ENCODE assay signal across 8 cellular contexts in the genomic region with DNA sequence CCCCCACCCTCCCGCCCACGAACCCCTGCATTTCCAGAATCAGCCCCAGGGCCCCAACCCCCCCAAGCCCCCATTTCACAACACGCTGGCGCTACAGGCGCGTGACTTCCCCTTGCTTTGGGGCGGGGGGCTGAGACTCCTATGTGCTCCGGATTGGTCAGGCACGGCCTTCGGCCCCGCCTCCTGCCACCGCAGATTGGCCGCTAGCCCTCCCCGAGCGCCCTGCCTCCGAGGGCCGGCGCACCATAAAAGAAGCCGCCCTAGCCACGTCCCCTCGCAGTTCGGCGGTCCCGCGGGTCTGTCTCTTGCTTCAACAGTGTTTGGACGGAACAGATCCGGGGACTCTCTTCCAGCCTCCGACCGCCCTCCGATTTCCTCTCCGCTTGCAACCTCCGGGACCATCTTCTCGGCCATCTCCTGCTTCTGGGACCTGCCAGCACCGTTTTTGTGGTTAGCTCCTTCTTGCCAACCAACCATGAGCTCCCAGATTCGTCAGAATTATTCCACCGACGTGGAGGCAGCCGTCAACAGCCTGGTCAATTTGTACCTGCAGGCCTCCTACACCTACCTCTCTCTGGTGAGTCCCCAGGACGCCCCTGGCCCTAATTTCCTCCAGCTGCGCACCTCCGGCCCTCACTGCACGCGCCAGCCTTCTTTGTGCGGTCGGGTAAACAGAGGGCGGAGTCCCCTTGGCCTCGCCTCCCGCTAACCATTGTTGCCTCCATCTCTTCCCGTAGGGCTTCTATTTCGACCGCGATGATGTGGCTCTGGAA. TPM values are rescaled to one million over a fixed set of nuclear protein-coding genes. Genes with fewer than 3 reads are reported as not detected.
DNase-seq lines count a peak whose midpoint lies in the region; ATAC-seq and TF ChIP-seq lines count a peak whose summit lies in the region.

FTL (plus strand) TSS at position 277 of the 773 bp plus-strand sequence; CDS start at position 476, 199 bp downstream.

- H3K4me1 ChIP-seq in A673 (ENCODE audit: insufficient read depth, low read length, poor library complexity, severe bottlenecking) (peaks cover 42% of the 10 kb centered on the region), skeletal muscle tissue (ENCODE audit: control insufficient read depth in 3 of 3, insufficient read depth in 3 of 3, low read length in 3 of 3) (peaks cover 56 to 66% (median 61%) of the 10 kb centered on the region in 3 donors)

- H3K27me3 ChIP-seq in A673 (replicated peaks; ENCODE audit: insufficient read depth, low read depth, low read length, poor library complexity): no peaks in the 10 kb centered on the region
- no peaks in the 10 kb centered on the region for H3K27me3 ChIP-seq in skeletal muscle tissue (ENCODE audit: control insufficient read depth in 3 of 3, insufficient read depth in 3 of 3, low read length in 3 of 3)

- intact Hi-C loops in A673 (cut with micrococcal nuclease; ENCODE audit: unreplicated experiment): loop anchor here (10.0 kb wide), 2 partner anchors 90 to 320 kb away; partner anchors contain the start of genes CA11 and PPP1R15A

- POLR2A ChIA-PET in A673 (lab: Charles Lee; ENCODE audit: low non-redundant PET): interaction anchor here (0.6 kb wide), 2 partner anchors 15 to 155 kb away, joined by 3 to 4 read pairs; no protein-coding TSS in a partner anchor

- H3K27ac ChIP-seq in A673 (ENCODE audit: low read depth, low read length, poor library complexity, severe bottlenecking): peak within 1 kb of the TSS; percentile 95
- H3K27ac ChIP-seq in VCaP: peak within 1 kb of the TSS; percentile 87
- H3K27ac ChIP-seq in skeletal muscle tissue (ENCODE audit: low read depth, low read length): peak within 1 kb of the TSS; percentile 91

- no TSS peak for BruUV-seq in A673 (replicated peaks; lab: Mats Ljungman, UMichigan)

- ATAC-seq in GM18867 (IDR thresholded peaks at IDR 0.05; ENCODE audit: unreplicated experiment) (peak; percentile 55), HG03108 (IDR thresholded peaks at IDR 0.05; ENCODE audit: unreplicated experiment) (peak; percentile 45)

- H3K4me3 ChIP-seq in A673 (ENCODE audit: low read depth, low read length, poor library complexity, severe bottlenecking) (peak within 1 kb of the TSS; percentile 77), iPS-18c (ENCODE audit: insufficient read depth, low read depth, low read length) (peak within 1 kb of the TSS; percentile 70), skeletal muscle tissue (ENCODE audit: low read length in 3 of 3) (peak within 1 kb of the TSS; percentile 95 to 99 (median 99))

- CTCF ChIA-PET in A673 (lab: Charles Lee): no interaction called here

- TF ChIP-seq CTCF in A673 (conservative IDR thresholded peaks at IDR 0.05; ENCODE audit: low read depth, low read length): no peak
- TF ChIP-seq CTCF in VCaP (conservative IDR thresholded peaks at IDR 0.05): no peak

- no peaks in the 10 kb centered on the region for H3K9me3 ChIP-seq in A673 (ENCODE audit: low read depth, low read length, poor library complexity, severe bottlenecking)
- H3K9me3 ChIP-seq in iPS-18c (ENCODE audit: control insufficient read depth, insufficient read depth, low read length): peaks cover 2% of the 10 kb centered on the region
- H3K9me3 ChIP-seq in skeletal muscle tissue (ENCODE audit: control insufficient read depth in 3 of 3, low read length in 3 of 3): no peaks in the 10 kb centered on the region

- DNase-seq in A673 (ENCODE audit: low spot score): peak; percentile 97
- DNase-seq in NCI-H2196 (lab: John Stamatoyannopoulos, UW; ENCODE audit: unreplicated experiment): peak; percentile 91
- peak; percentile 91 to 96 for DNase-seq in T47D (ENCODE audit: low read depth in 1 of 2, low spot score in 1 of 2)

- H3K36me3 ChIP-seq in A673 (ENCODE audit: insufficient read depth, low read length, poor library complexity, severe bottlenecking) (peaks cover 21% of the 10 kb centered on the region), skeletal muscle tissue (ENCODE audit: control insufficient read depth in 3 of 3, insufficient read depth in 3 of 3, low read length in 3 of 3) (peaks cover 33 to 39% (median 39%) of the 10 kb centered on the region in 3 donors)

- H3K9ac ChIP-seq in skeletal muscle tissue (ENCODE audit: low read depth in 1 of 3, low read length in 3 of 3): peak within 1 kb of the TSS; percentile 86 to 99 (median 96)

- in situ Hi-C loops in T47D (cut with HindIII; ENCODE audit: low pct_unique_long_range_greater_than_20kb, low sequenced_read_pairs): no loop called here

RNA-seq across cellular contexts. Expression of gene FTL, which starts in this region (rescaled TPM):
- total RNA-seq in A673 (2021) (1,330 and 1,983 TPM in 2 replicates), skeletal muscle tissue (470 TPM)

Comparison
In these comparisons a context has a peak if more than half of its experiments do, and no peak if none do; other contexts are left out.
1. Peak in every context shown above with its lines: DNase-seq, ATAC-seq, H3K4me3 ChIP-seq and H3K27ac ChIP-seq.